Comparison of ENCODE assay signal across 1 cellular context in genomic region chr22:21949948-21950347, GRCh38.
TF ChIP-seq lines count a peak whose summit lies in the region.

No MANE protein-coding gene starts in this region.

TF ChIP-seq in H1, 55 proteins besides CTCF, POLR2A, EP300 and RAD21:
- TF ChIP-seq CHD2 (IDR thresholded peaks at IDR 0.05; ENCODE audit: low read length) (no peak), BACH1 (IDR thresholded peaks at IDR 0.05; ENCODE audit: low read length) (no peak), GTF2F1 (IDR thresholded peaks at IDR 0.05; ENCODE audit: borderline replicate concordance, low read depth, low read length) (no peak), POLR2AphosphoS5 (IDR thresholded peaks at IDR 0.05; ENCODE audit: low read depth, low read length) (no peak), BCL11A (IDR thresholded peaks at IDR 0.05; ENCODE audit: low read depth in 2 of 2, low read length in 2 of 2) (no peak), KDM1A (IDR thresholded peaks at IDR 0.05; ENCODE audit: borderline replicate concordance, low read length) (no peak), TCF12 (IDR thresholded peaks at IDR 0.05; ENCODE audit: low read depth, low read length) (no peak)
